9 cellular contexts compared by ENCODE assay signal in the genomic region with DNA sequence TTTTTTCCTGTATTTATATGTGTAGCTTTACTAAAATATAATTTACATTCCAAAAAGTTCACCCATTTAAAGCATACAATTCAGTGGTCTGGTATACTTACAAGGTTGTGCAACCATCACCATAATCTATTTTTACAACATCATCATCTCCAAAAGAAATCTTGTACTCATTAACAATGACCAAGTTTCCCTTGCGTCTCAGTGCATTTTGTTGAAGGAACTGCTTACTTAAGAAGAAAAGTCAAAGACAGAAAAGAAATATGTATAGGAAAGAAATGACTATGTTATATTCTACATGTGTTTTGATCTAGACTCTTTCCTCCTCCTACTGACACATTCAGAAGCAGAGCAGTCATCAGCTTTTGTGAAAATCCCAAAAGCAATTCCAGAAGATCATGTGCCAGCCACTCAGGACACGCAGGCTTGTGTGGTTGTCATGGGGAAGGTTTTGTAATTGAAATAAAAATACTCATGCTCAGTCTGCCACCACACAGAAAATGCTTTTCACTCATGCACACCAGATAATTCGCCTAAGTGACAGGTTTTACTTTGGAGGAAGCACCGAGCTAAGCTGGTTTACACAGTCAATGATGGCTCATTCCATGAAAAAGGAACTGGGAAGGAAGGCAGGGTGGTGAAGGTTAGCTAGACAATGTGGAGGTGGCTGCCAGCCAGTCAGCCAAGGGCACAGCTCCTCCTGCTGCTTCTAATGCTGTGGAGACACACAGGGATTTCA.
A peak's percentile ranks its signal among the peaks of the same experiment; 100 is the strongest.
DNase-seq lines count a peak whose midpoint lies in the region; ATAC-seq and TF ChIP-seq lines count a peak whose summit lies in the region.
"Had no signal": no experiment of that assay in that cellular context is flagged by ENCODE, and none has a peak within 500 bp of the region (broad histone marks: within the 10 kb centered on the region; RNA-seq: fewer than 3 reads in every experiment).

No MANE protein-coding gene starts in this region.

- peak overlapping the region in 4 of 5 experiments; percentile 12 to 51 (median 33) for H3K4me3 Mint-ChIP-seq in brain
- H3K4me3 Mint-ChIP-seq: activated CD8-positive, alpha-beta memory T cell treated with anti-CD3 and anti-CD28 coated beads, Interleukin-2, amount 10 ng/mL, durations not matched to agents 7 days and 5 days had no signal

- ATAC-seq in left lung (peak; percentile 63), GM19351 (IDR thresholded peaks at IDR 0.05; ENCODE audit: unreplicated experiment) (no peak)
- ATAC-seq: activated CD8-positive, alpha-beta memory T cell treated with anti-CD3 and anti-CD28 coated beads, Interleukin-2, amount 10 ng/mL, durations not matched to agents 7 days and 5 days had no signal

- peak overlapping the region; percentile 50 to 88 (median 83) for H3K27ac Mint-ChIP-seq in brain
- H3K27ac Mint-ChIP-seq: activated CD8-positive, alpha-beta memory T cell treated with anti-CD3 and anti-CD28 coated beads, Interleukin-2, amount 10 ng/mL, durations not matched to agents 7 days and 5 days had no signal

- H3K27me3 Mint-ChIP-seq in brain = peaks cover 10% of the 10 kb centered on the region

- peaks cover 7% of the 10 kb centered on the region for H3K36me3 Mint-ChIP-seq in brain
- H3K36me3 Mint-ChIP-seq: activated CD8-positive, alpha-beta memory T cell treated with anti-CD3 and anti-CD28 coated beads, Interleukin-2, amount 10 ng/mL, durations not matched to agents 7 days and 5 days had no signal

- 54 to 75% methylated on average over 4 of the region's 4 CpGs for WGBS in testis, 2 donors

- H3K27ac ChIP-seq in left lung (peak overlapping the region in 1 of 2 donors; percentile 24), testis (no peak overlapping the region)

- peak; percentile 41 for DNase-seq in MV-4-11 (lab: John Stamatoyannopoulos, UW)
- no peak for DNase-seq in left lung
- peak; percentile 27 for DNase-seq in testis
- DNase-seq in GM20000 (ENCODE audit: low spot score) = no peak
- no peak for DNase-seq in T-helper 9 cell
- DNase-seq: activated CD8-positive, alpha-beta memory T cell treated with anti-CD3 and anti-CD28 coated beads, Interleukin-2, amount 10 ng/mL, durations not matched to agents 7 days and 5 days; NCI-H446 treated with DMSO at 0.1 percent for 48 hours had no signal

- no peak overlapping the region for H3K4me3 ChIP-seq in left lung
- no peak overlapping the region for H3K4me3 ChIP-seq in testis

- H3K36me3 ChIP-seq in left lung = no peaks in the 10 kb centered on the region
- H3K36me3 ChIP-seq in testis (ENCODE audit: low read depth, missing control alignments) = no peaks in the 10 kb centered on the region

- peaks cover 64% of the 10 kb centered on the region for H3K4me1 Mint-ChIP-seq in brain
- H3K4me1 Mint-ChIP-seq: activated CD8-positive, alpha-beta memory T cell treated with anti-CD3 and anti-CD28 coated beads, Interleukin-2, amount 10 ng/mL, durations not matched to agents 7 days and 5 days had no signal

- H3K9me3 ChIP-seq in left lung (no peaks in the 10 kb centered on the region), testis (no peaks in the 10 kb centered on the region)

- intact Hi-C loops in left lung (cut with DNase I) (no loop called here), testis (cut with DNase I; ENCODE audit: low total_unique reads) (no loop called here)

- no peaks in the 10 kb centered on the region for H3K27me3 ChIP-seq in left lung
- H3K27me3 ChIP-seq in testis = no peaks in the 10 kb centered on the region

- no peak for TF ChIP-seq POLR2A in testis (IDR thresholded peaks at IDR 0.05)

- H3K4me1 ChIP-seq in left lung (no peaks in the 10 kb centered on the region), testis (no peaks in the 10 kb centered on the region)

- peaks cover 0 to 7% (median 0%) of the 10 kb centered on the region in 5 experiments for H3K9me3 Mint-ChIP-seq in brain

- no peak for TF ChIP-seq CTCF in brain (conservative IDR thresholded peaks at IDR 0.05)
- TF ChIP-seq CTCF in left lung (IDR thresholded peaks at IDR 0.05) = no peak
- TF ChIP-seq CTCF in testis (IDR thresholded peaks at IDR 0.05) = no peak
- TF ChIP-seq CTCF in GM20000 (IDR thresholded peaks at IDR 0.05; ENCODE audit: extremely low read depth, missing control alignments) = no peak

Comparison
In these comparisons a context has a peak if more than half of its experiments do, and no peak if none do; other contexts are left out.
1. DNase-seq: peak in MV-4-11 (single experiment) and testis (single experiment); none in left lung (0 of 2), GM20000 (single experiment) and T-helper 9 cell (single experiment).